ENCODE assay signal across 18 cellular contexts in genomic region chr17:37731056-37731455, GRCh38. TPM values are rescaled to one million over a fixed set of nuclear protein-coding genes. Genes with fewer than 3 reads are reported as not detected.
DNase-seq lines count a peak whose midpoint lies in the region; ATAC-seq and TF ChIP-seq lines count a peak whose summit lies in the region.
"Had no signal": no experiment of that assay in that cellular context is flagged by ENCODE, and none has a peak within 500 bp of the region (broad histone marks: within the 10 kb centered on the region; RNA-seq: fewer than 3 reads in every experiment).

No MANE protein-coding gene starts in this region.

- peak overlapping the region; percentile 19 for H3K27ac Mint-ChIP-seq in Calu3 (ENCODE audit: unreplicated experiment)
- no peak overlapping the region; a peak in 1 of 7 replicates for H3K27ac Mint-ChIP-seq in H9
- H3K27ac Mint-ChIP-seq in activated naive CD4-positive, alpha-beta T cell treated with anti-CD3 and anti-CD28 coated beads for 36 hours = no peak overlapping the region
- H3K27ac Mint-ChIP-seq: IgD-negative memory B cell had no signal

- TF ChIP-seq CTCF in Calu3 (IDR thresholded peaks at IDR 0.05; ENCODE audit: unreplicated experiment) = no peak
- TF ChIP-seq CTCF in H9 (conservative IDR thresholded peaks at IDR 0.05) = no peak
- TF ChIP-seq CTCF in body of pancreas (IDR thresholded peaks at IDR 0.05) = no peak

- no peaks in the 10 kb centered on the region for H3K9me3 ChIP-seq in H9 (ENCODE audit: control insufficient read depth, low read depth, low read length)
- H3K9me3 ChIP-seq in body of pancreas = no peaks in the 10 kb centered on the region
- H3K9me3 ChIP-seq in neuronal stem cell (replicated peaks in 1 of 2; ENCODE audit: control insufficient read depth in 2 of 2, insufficient read depth in 1 of 2, low read depth in 1 of 2, low read length in 2 of 2) = no peaks in the 10 kb centered on the region
- H3K9me3 ChIP-seq: BLaER1, Caco-2 had no signal

- no peak overlapping the region for H3K4me3 ChIP-seq in body of pancreas
- H3K4me3 ChIP-seq in neuronal stem cell (ENCODE audit: low read length in 2 of 2) = no peak overlapping the region
- H3K4me3 ChIP-seq: BLaER1, GM12878 had no signal

- H3K27me3 Mint-ChIP-seq in Calu3 (ENCODE audit: unreplicated experiment) (no peaks in the 10 kb centered on the region), H9 (ENCODE audit: low read depth) (peaks cover 76% of the 10 kb centered on the region)
- H3K27me3 Mint-ChIP-seq in activated naive CD4-positive, alpha-beta T cell treated with anti-CD3 and anti-CD28 coated beads for 36 hours (ENCODE audit: low read depth) = no peaks in the 10 kb centered on the region

- H3K27me3 ChIP-seq in H9 (ENCODE audit: insufficient read depth, low read length) (no peaks in the 10 kb centered on the region; the same call in 1 of the 2 replicates), body of pancreas (no peaks in the 10 kb centered on the region), neuronal stem cell (ENCODE audit: control insufficient read depth in 3 of 3, insufficient read depth in 3 of 3, low read depth in 1 of 3, low read length in 3 of 3) (peaks cover 0 to 76% (median 12%) of the 10 kb centered on the region in 3 experiments)
- H3K27me3 ChIP-seq: BLaER1 had no signal

- no peak overlapping the region for H4K91ac ChIP-seq in H9 (ENCODE audit: insufficient read length, low read depth, low read length)
- no peak overlapping the region for H4K91ac ChIP-seq in neuronal stem cell (ENCODE audit: low read depth, low read length, poor library complexity)

- H3K23me2 ChIP-seq in H9 (ENCODE audit: insufficient read length, low read depth, low read length, poor library complexity, severe bottlenecking) = no peaks in the 10 kb centered on the region

- H2BK12ac ChIP-seq in H9 (ENCODE audit: insufficient read length, low read depth, low read length) (no peak overlapping the region), neuronal stem cell (ENCODE audit: low read length) (no peak overlapping the region)

- H2AK5ac ChIP-seq in H9 (ENCODE audit: insufficient read length, low read length) (no peak overlapping the region), neuronal stem cell (ENCODE audit: low read depth, low read length) (peak overlapping the region; percentile 17)

- no peak overlapping the region for H3K4ac ChIP-seq in H9 (ENCODE audit: low read depth, low read length)
- no peak overlapping the region for H3K4ac ChIP-seq in neuronal stem cell (ENCODE audit: low read length)

- no CpG with 5 or more reads among the region's 12 CpGs for WGBS in H9 (ENCODE audit: extremely low coverage, insufficient read length, low lambda C conversion rate)
- 90 to 97% methylated on average over 9 to 12 of the region's 12 CpGs for WGBS in body of pancreas, 2 donors
- no CpG with 5 or more reads among the region's 12 CpGs for WGBS in neuronal stem cell (ENCODE audit: extremely low coverage in 2 of 2, insufficient read length in 2 of 2, insufficient replicate concordance in 1 of 2), 2 donors

- H2BK15ac ChIP-seq in H9 (ENCODE audit: low read depth, low read length) (no peak overlapping the region), neuronal stem cell (ENCODE audit: low read length) (no peak overlapping the region)

- no peak overlapping the region for H4K8ac ChIP-seq in H9 (replicated peaks; ENCODE audit: insufficient read length, low read depth, low read length)
- H4K8ac ChIP-seq in neuronal stem cell (ENCODE audit: low read depth, low read length) = no peak overlapping the region

- no peak overlapping the region for H3K56ac ChIP-seq in H9 (ENCODE audit: insufficient read length, low read depth, low read length)

- no peaks in the 10 kb centered on the region for H3K79me2 ChIP-seq in H9 (ENCODE audit: insufficient read depth, low read length)

- H3T11ph ChIP-seq in H9 (ENCODE audit: low read length) = no peak overlapping the region

- H3K9ac ChIP-seq in H9 (ENCODE audit: extremely low read depth, insufficient read length, low read length) (no peak overlapping the region), neuronal stem cell (ENCODE audit: low read depth, low read length, poor library complexity) (no peak overlapping the region)
- H3K9ac ChIP-seq: BLaER1 had no signal

- intact Hi-C loops in Calu3 (cut with micrococcal nuclease; ENCODE audit: unreplicated experiment) (no loop called here), body of pancreas (cut with DNase I) (no loop called here)
- intact Hi-C loops in activated naive CD4-positive, alpha-beta T cell treated with anti-CD3 and anti-CD28 coated beads for 36 hours (cut with micrococcal nuclease) = no loop called here

- H2AFZ ChIP-seq in H9 (ENCODE audit: low read length) = no peak overlapping the region
- no peak overlapping the region for H2AFZ ChIP-seq in neuronal stem cell (ENCODE audit: low read length)

- H2BK120ac ChIP-seq in H9 (ENCODE audit: low read depth, low read length, poor library complexity, severe bottlenecking) (no peak overlapping the region), neuronal stem cell (ENCODE audit: low read depth, low read length) (no peak overlapping the region)

- H3K4me3 Mint-ChIP-seq in Calu3 (ENCODE audit: low read depth, unreplicated experiment) (no peak overlapping the region), H9 (no peak overlapping the region)
- H3K4me3 Mint-ChIP-seq in activated naive CD4-positive, alpha-beta T cell treated with anti-CD3 and anti-CD28 coated beads for 36 hours = no peak overlapping the region
- H3K4me3 Mint-ChIP-seq: CD8-positive, alpha-beta memory T cell; IgD-negative memory B cell had no signal

- H3K23ac ChIP-seq in H9 (ENCODE audit: insufficient read length, low read depth, low read length) = no peak overlapping the region
- H3K23ac ChIP-seq in neuronal stem cell (ENCODE audit: low read depth, low read length, poor library complexity) = no peak overlapping the region

- no peak for ATAC-seq in body of pancreas
- ATAC-seq: GM12878, HCT116 had no signal

- no peak overlapping the region for H3K4me2 ChIP-seq in H9 (ENCODE audit: insufficient read depth, insufficient read length, low read length)
- H3K4me2 ChIP-seq in neuronal stem cell (ENCODE audit: insufficient read depth, low read length, poor library complexity, severe bottlenecking) = no peak overlapping the region

- TF ChIP-seq POLR2A in body of pancreas (IDR thresholded peaks at IDR 0.05) = no peak

- no peaks in the 10 kb centered on the region for H3K9me3 Mint-ChIP-seq in Calu3 (ENCODE audit: low read depth, unreplicated experiment)
- H3K9me3 Mint-ChIP-seq in H9 = no peaks in the 10 kb centered on the region
- H3K9me3 Mint-ChIP-seq in activated naive CD4-positive, alpha-beta T cell treated with anti-CD3 and anti-CD28 coated beads for 36 hours = no peaks in the 10 kb centered on the region
- H3K9me3 Mint-ChIP-seq: CD8-positive, alpha-beta memory T cell; IgD-negative memory B cell had no signal

- H3K18ac ChIP-seq in H9 (ENCODE audit: insufficient read length, low read depth, low read length) (no peak overlapping the region), neuronal stem cell (ENCODE audit: low read length) (peak overlapping the region; percentile 31)

- H3K27ac ChIP-seq in H9 (ENCODE audit: insufficient read length, low read depth, low read length) (no peak overlapping the region), body of pancreas (peak overlapping the region in 3 of 4 donors; percentile 32 to 57 (median 34)), neuronal stem cell (replicated peaks; ENCODE audit: low read length) (no peak overlapping the region)
- H3K27ac ChIP-seq: BLaER1 had no signal

- peaks cover 50% of the 10 kb centered on the region for H3K4me1 Mint-ChIP-seq in Calu3 (ENCODE audit: low read depth, unreplicated experiment)
- peaks cover 9 to 31% of the 10 kb centered on the region in 2 experiments for H3K4me1 Mint-ChIP-seq in H9
- H3K4me1 Mint-ChIP-seq in activated naive CD4-positive, alpha-beta T cell treated with anti-CD3 and anti-CD28 coated beads for 36 hours (ENCODE audit: low read depth) = no peaks in the 10 kb centered on the region
- H3K4me1 Mint-ChIP-seq: CD8-positive, alpha-beta memory T cell; IgD-negative memory B cell had no signal

- H3K36me3 ChIP-seq in body of pancreas (replicated peaks in 1 of 2; ENCODE audit: insufficient read depth in 1 of 2, low read depth in 2 of 2) (peaks cover 0 to 15% of the 10 kb centered on the region in 2 donors), neuronal stem cell (replicated peaks in 1 of 2; ENCODE audit: control insufficient read depth in 2 of 2, insufficient read depth in 2 of 2, low read length in 2 of 2) (no peaks in the 10 kb centered on the region)
- H3K36me3 ChIP-seq: BLaER1 had no signal

- H4K5ac ChIP-seq in H9 (ENCODE audit: insufficient read length, low read depth, low read length) = no peak overlapping the region

- CTCF ChIA-PET in Calu3 (lab: Charles Lee) = interaction anchor here (0.7 to 1.1 kb wide), 2 partner anchors 18 to 100 kb away, joined by 3 read pairs; no protein-coding TSS in a partner anchor
- CTCF ChIA-PET in activated naive CD4-positive, alpha-beta T cell treated with anti-CD3 and anti-CD28 coated beads for 36 hours (lab: Charles Lee) = no interaction called here

- H2BK5ac ChIP-seq in H9 (ENCODE audit: insufficient read length, low read length) (no peak overlapping the region), neuronal stem cell (ENCODE audit: low read length) (no peak overlapping the region)

- H2BK20ac ChIP-seq in H9 (ENCODE audit: low read depth, low read length, poor library complexity, severe bottlenecking) = no peak overlapping the region

- H3K36me3 Mint-ChIP-seq in Calu3 (ENCODE audit: insufficient read depth, unreplicated experiment) (peaks cover 96% of the 10 kb centered on the region), H9 (ENCODE audit: insufficient read depth in 1 of 3, low read depth in 3 of 3) (no peaks in the 10 kb centered on the region)
- H3K36me3 Mint-ChIP-seq in activated naive CD4-positive, alpha-beta T cell treated with anti-CD3 and anti-CD28 coated beads for 36 hours (ENCODE audit: low read depth) = no peaks in the 10 kb centered on the region
- H3K36me3 Mint-ChIP-seq: CD8-positive, alpha-beta memory T cell; IgD-negative memory B cell had no signal

- no TSS peak for BruUV-seq in Calu3 (replicated peaks; lab: Mats Ljungman, UMichigan)

- H3K14ac ChIP-seq in H9 (ENCODE audit: insufficient read depth, low read length) (peak overlapping the region; percentile 67; the same call in 1 of the 2 replicates), neuronal stem cell (ENCODE audit: low read length) (no peak overlapping the region)

- H3K79me1 ChIP-seq in H9 (ENCODE audit: insufficient read depth, low read depth, low read length, poor library complexity, severe bottlenecking) (no peaks in the 10 kb centered on the region), neuronal stem cell (ENCODE audit: low read depth, low read length) (no peaks in the 10 kb centered on the region)

- no peaks in the 10 kb centered on the region for H4K20me1 ChIP-seq in H9 (ENCODE audit: control insufficient read depth, insufficient read depth, insufficient read length)
- H4K20me1 ChIP-seq: BLaER1 had no signal

- DNase-seq in Calu3 (no peak), H9 (no peak), body of pancreas (no peak), neuronal stem cell (ENCODE audit: low spot score) (no peak), NCI-H2081 (lab: John Stamatoyannopoulos, UW) (no peak), mesenteric fat pad (ENCODE audit: low spot score) (no peak), DMS53 treated with DMSO at 0.1 percent for 48 hours (lab: John Stamatoyannopoulos, UW; ENCODE audit: unreplicated experiment) (no peak)
- no peak for DNase-seq in activated naive CD4-positive, alpha-beta T cell treated with anti-CD3 and anti-CD28 coated beads for 36 hours
- DNase-seq: AML-193; Caco-2; CD8-positive, alpha-beta memory T cell; DMS53 had no signal

- H3K4me1 ChIP-seq in H9 (ENCODE audit: insufficient read depth, low read length) (no peaks in the 10 kb centered on the region), body of pancreas (peaks cover 49% of the 10 kb centered on the region), neuronal stem cell (ENCODE audit: control insufficient read depth in 2 of 2, insufficient read depth in 1 of 2, low read depth in 1 of 2, low read length in 2 of 2) (peaks cover 3 to 24% of the 10 kb centered on the region in 2 donors)

RNA-seq across cellular contexts. Expression of gene HNF1B, which starts 13.8 kb away (rescaled TPM):
- total RNA-seq in Calu3 (2022) (127 and 130 TPM in 2 replicates), H9 (2021) (not detected in 2 replicates), body of pancreas (10 to 100 TPM; 22.3 to 37.6 TPM), mesenteric fat pad (not detected)
- polyA plus RNA-seq in neuronal stem cell (2013, experiment 1 of 2) = 0.10 TPM
- 0.10 TPM for polyA plus RNA-seq in neuronal stem cell (2013, experiment 2 of 2)
- not detected for total RNA-seq in activated naive CD4-positive, alpha-beta T cell treated with anti-CD3 and anti-CD28 coated beads for 36 hours
- total RNA-seq: G401, H4 had no signal
- polyA plus RNA-seq: CD8-positive, alpha-beta memory T cell; IgD-negative memory B cell had no signal

Comparison
In these comparisons a context has a peak if more than half of its experiments do, and no peak if none do; other contexts are left out.
1. H3K27ac ChIP-seq: peak in body of pancreas (3 of 4); none in H9 (single experiment) and neuronal stem cell (single experiment).
2. RNA of gene HNF1B, which starts 13.8 kb away (total RNA-seq): 127 to 130 TPM in Calu3 and 22.3 to 37.6 TPM in body of pancreas; not detected in H9, not detected in mesenteric fat pad (single experiment) and not detected in activated naive CD4-positive, alpha-beta T cell treated with anti-CD3 and anti-CD28 coated beads for 36 hours; every median in the first group is over 10 times any median in the second.